In the genomic region with DNA sequence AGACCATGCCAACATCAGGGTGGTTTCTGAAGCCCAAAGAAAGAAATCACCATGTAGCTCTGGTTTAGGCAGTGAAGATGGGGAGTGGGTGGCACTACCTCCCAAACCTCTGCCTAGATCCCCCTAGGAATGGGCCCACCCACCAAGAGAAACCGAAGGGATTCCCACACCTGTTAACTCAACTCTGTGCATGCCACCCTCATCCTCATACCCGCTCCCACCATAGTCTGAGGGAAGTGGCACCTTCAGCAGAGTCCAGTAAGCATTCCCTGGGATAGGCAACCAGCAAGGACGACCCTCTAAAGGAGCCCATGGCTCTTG, we compare ENCODE assay signal across 16 cellular contexts. TPM values are rescaled to one million over a fixed set of nuclear protein-coding genes. Genes with fewer than 3 reads are reported as not detected.
DNase-seq lines count a peak whose midpoint lies in the region; ATAC-seq lines count a peak whose summit lies in the region.
"Had no signal": no experiment of that assay in that cellular context is flagged by ENCODE, and none has a peak within 500 bp of the region (broad histone marks: within the 10 kb centered on the region; RNA-seq: fewer than 3 reads in every experiment).

No MANE protein-coding gene starts in this region.

- H3K27ac Mint-ChIP-seq in activated naive CD4-positive, alpha-beta T cell treated with anti-CD3 and anti-CD28 coated beads for 36 hours, result no peak overlapping the region
- peak overlapping the region; percentile 40 for H3K27ac Mint-ChIP-seq in activated T-helper 1 cell treated with anti-CD3 and anti-CD28 coated beads, Interleukin-12 subunit alpha, Interleukin-12 subunit beta, Interleukin-2, Interleukin-4 antibody, amounts not matched to agents 30 ng/mL and 10 ng/mL and 1 ng/mL, durations not matched to agents 14 hours and 24 hours and 36 hours
- peak overlapping the region in 1 of 6 donors; percentile 38 for H3K27ac Mint-ChIP-seq in immature natural killer cell
- no peak overlapping the region for H3K27ac Mint-ChIP-seq in stimulated activated naive CD8-positive, alpha-beta T cell treated with anti-CD3 and anti-CD28 coated beads, Interleukin-15, amount 100 ng/mL, for 72 hours

- peaks cover 9% of the 10 kb centered on the region for H3K4me1 Mint-ChIP-seq in activated naive CD4-positive, alpha-beta T cell treated with anti-CD3 and anti-CD28 coated beads for 36 hours (ENCODE audit: low read depth)
- H3K4me1 Mint-ChIP-seq in activated T-helper 1 cell treated with anti-CD3 and anti-CD28 coated beads, Interleukin-12 subunit alpha, Interleukin-12 subunit beta, Interleukin-2, Interleukin-4 antibody, amounts not matched to agents 30 ng/mL and 10 ng/mL and 1 ng/mL, durations not matched to agents 14 hours and 24 hours and 36 hours (ENCODE audit: low read depth), result peaks cover 28% of the 10 kb centered on the region
- peaks cover 40 to 47% of the 10 kb centered on the region in 2 donors for H3K4me1 Mint-ChIP-seq in immature natural killer cell
- peaks cover 50% of the 10 kb centered on the region for H3K4me1 Mint-ChIP-seq in stimulated activated naive CD8-positive, alpha-beta T cell treated with anti-CD3 and anti-CD28 coated beads, Interleukin-15, amount 100 ng/mL, for 72 hours

- H3K27me3 Mint-ChIP-seq in activated naive CD4-positive, alpha-beta T cell treated with anti-CD3 and anti-CD28 coated beads for 36 hours (ENCODE audit: low read depth), result peaks cover 49% of the 10 kb centered on the region
- H3K27me3 Mint-ChIP-seq in activated T-helper 1 cell treated with anti-CD3 and anti-CD28 coated beads, Interleukin-12 subunit alpha, Interleukin-12 subunit beta, Interleukin-2, Interleukin-4 antibody, amounts not matched to agents 30 ng/mL and 10 ng/mL and 1 ng/mL, durations not matched to agents 14 hours and 24 hours and 36 hours (ENCODE audit: insufficient read depth), result peaks cover 60% of the 10 kb centered on the region
- peaks cover 7 to 21% (median 9%) of the 10 kb centered on the region in 3 donors for H3K27me3 Mint-ChIP-seq in immature natural killer cell (ENCODE audit: low read depth in 3 of 3)
- H3K27me3 Mint-ChIP-seq in stimulated activated naive CD8-positive, alpha-beta T cell treated with anti-CD3 and anti-CD28 coated beads, Interleukin-15, amount 100 ng/mL, for 72 hours, result peaks cover 66% of the 10 kb centered on the region

- peak overlapping the region; percentile 47 for H3K4me3 Mint-ChIP-seq in activated naive CD4-positive, alpha-beta T cell treated with anti-CD3 and anti-CD28 coated beads for 36 hours
- H3K4me3 Mint-ChIP-seq in activated T-helper 1 cell treated with anti-CD3 and anti-CD28 coated beads, Interleukin-12 subunit alpha, Interleukin-12 subunit beta, Interleukin-2, Interleukin-4 antibody, amounts not matched to agents 30 ng/mL and 10 ng/mL and 1 ng/mL, durations not matched to agents 14 hours and 24 hours and 36 hours, result peak overlapping the region; percentile 32
- peak overlapping the region; percentile 62 to 80 (median 76) for H3K4me3 Mint-ChIP-seq in immature natural killer cell
- peak overlapping the region; percentile 65 to 76 for H3K4me3 Mint-ChIP-seq in stimulated activated naive CD8-positive, alpha-beta T cell treated with anti-CD3 and anti-CD28 coated beads, Interleukin-15, amount 100 ng/mL, for 72 hours

- H3K9me3 Mint-ChIP-seq in activated naive CD4-positive, alpha-beta T cell treated with anti-CD3 and anti-CD28 coated beads for 36 hours, result no peaks in the 10 kb centered on the region
- no peaks in the 10 kb centered on the region for H3K9me3 Mint-ChIP-seq in activated T-helper 1 cell treated with anti-CD3 and anti-CD28 coated beads, Interleukin-12 subunit alpha, Interleukin-12 subunit beta, Interleukin-2, Interleukin-4 antibody, amounts not matched to agents 30 ng/mL and 10 ng/mL and 1 ng/mL, durations not matched to agents 14 hours and 24 hours and 36 hours
- H3K9me3 Mint-ChIP-seq in immature natural killer cell, result no peaks in the 10 kb centered on the region
- H3K9me3 Mint-ChIP-seq in stimulated activated naive CD8-positive, alpha-beta T cell treated with anti-CD3 and anti-CD28 coated beads, Interleukin-15, amount 100 ng/mL, for 72 hours, result no peaks in the 10 kb centered on the region

- no peaks in the 10 kb centered on the region for H3K36me3 Mint-ChIP-seq in activated naive CD4-positive, alpha-beta T cell treated with anti-CD3 and anti-CD28 coated beads for 36 hours (ENCODE audit: low read depth)
- H3K36me3 Mint-ChIP-seq in activated T-helper 1 cell treated with anti-CD3 and anti-CD28 coated beads, Interleukin-12 subunit alpha, Interleukin-12 subunit beta, Interleukin-2, Interleukin-4 antibody, amounts not matched to agents 30 ng/mL and 10 ng/mL and 1 ng/mL, durations not matched to agents 14 hours and 24 hours and 36 hours (ENCODE audit: low read depth), result no peaks in the 10 kb centered on the region
- H3K36me3 Mint-ChIP-seq in immature natural killer cell, result no peaks in the 10 kb centered on the region

- intact Hi-C loops in activated naive CD4-positive, alpha-beta T cell treated with anti-CD3 and anti-CD28 coated beads for 36 hours (cut with micrococcal nuclease), result loop anchor here (5.0 kb wide), 1 partner anchor 91 kb away; no protein-coding TSS in a partner anchor
- intact Hi-C loops in activated T-helper 1 cell treated with anti-CD3 and anti-CD28 coated beads, Interleukin-12 subunit alpha, Interleukin-12 subunit beta, Interleukin-2, Interleukin-4 antibody, amounts not matched to agents 30 ng/mL and 10 ng/mL and 1 ng/mL, durations not matched to agents 14 hours and 24 hours and 36 hours (cut with micrococcal nuclease), result loop anchor here (5.0 kb wide), 2 partner anchors 51 to 891 kb away; no protein-coding TSS in a partner anchor

- ATAC-seq in stimulated activated naive CD8-positive, alpha-beta T cell treated with anti-CD3 and anti-CD28 coated beads, Interleukin-15, amount 100 ng/mL, for 72 hours, result no peak

- DNase-seq in activated naive CD4-positive, alpha-beta T cell treated with anti-CD3 and anti-CD28 coated beads for 36 hours, result no peak
- no peak for DNase-seq in activated naive CD4-positive, alpha-beta T cell treated with Interleukin-2 at 50 U/mL for 16 hours
- no peak for DNase-seq in activated T-helper 1 cell treated with anti-CD3 and anti-CD28 coated beads, Interleukin-12 subunit alpha, Interleukin-12 subunit beta, Interleukin-2, Interleukin-4 antibody, amounts not matched to agents 30 ng/mL and 10 ng/mL and 1 ng/mL, durations not matched to agents 14 hours and 24 hours and 36 hours (ENCODE audit: low spot score)
- DNase-seq in immature natural killer cell (no peak), medulla oblongata (ENCODE audit: extremely low spot score) (no peak), HPDE6-E6E7 (ENCODE audit: extremely low spot score) (no peak), DMS114 treated with DMSO at 0.1 percent for 48 hours (lab: John Stamatoyannopoulos, UW; ENCODE audit: unreplicated experiment) (no peak)
- no peak for DNase-seq in stimulated activated naive CD8-positive, alpha-beta T cell treated with anti-CD3 and anti-CD28 coated beads, Interleukin-15, amount 100 ng/mL, for 72 hours
- DNase-seq: cortex of kidney; DMS153; IMR-90; midbrain; NCI-H748 treated with DMSO at 0.1 percent for 48 hours; Peyer's patch; stimulated activated naive CD4-positive, alpha-beta T cell treated with Interleukin-2 at 50 U/mL for 16 hours had no signal

- CTCF ChIA-PET in activated naive CD4-positive, alpha-beta T cell treated with anti-CD3 and anti-CD28 coated beads for 36 hours (lab: Charles Lee), result interaction anchor here (1.1 to 1.7 kb wide), 4 partner anchors 8 to 308 kb away, joined by 3 to 6 read pairs (median 3); no protein-coding TSS in a partner anchor

RNA-seq across cellular contexts. Expression of gene PLXNA4, which starts 1.7 kb away (rescaled TPM):
- total RNA-seq in activated naive CD4-positive, alpha-beta T cell treated with anti-CD3 and anti-CD28 coated beads for 36 hours, result under 1 TPM; 0.02 to 0.05 TPM
- total RNA-seq in activated T-helper 1 cell treated with anti-CD3 and anti-CD28 coated beads, Interleukin-12 subunit alpha, Interleukin-12 subunit beta, Interleukin-2, Interleukin-4 antibody, amounts not matched to agents 30 ng/mL and 10 ng/mL and 1 ng/mL, durations not matched to agents 14 hours and 24 hours and 36 hours, result 0.13 and 0.15 TPM in 2 replicates
- 1 to 10 TPM in 1 of 3 donors, under 1 TPM in 2; 0.53 to 1.3 (median 0.56) TPM for polyA plus RNA-seq in immature natural killer cell
- total RNA-seq: epithelial cell of proximal tubule had no signal
